19 cellular contexts compared by ENCODE assay signal in genomic region chr9:113771199-113771598, GRCh38.
"Had no signal": no experiment of that assay in that cellular context is flagged by ENCODE, and none has a peak within 500 bp of the region (broad histone marks: within the 10 kb centered on the region; RNA-seq: fewer than 3 reads in every experiment).

No MANE protein-coding gene starts in this region.

- H3K9ac ChIP-seq: neural progenitor cell had no signal

- H3K27me3 ChIP-seq: neural progenitor cell, pancreas, right lobe of liver, testis, tibial nerve had no signal

- H3K36me3 ChIP-seq: neural progenitor cell, pancreas, right lobe of liver, tibial nerve had no signal

- H3K27ac ChIP-seq: neural progenitor cell, pancreas, right lobe of liver, skin epidermis, testis, tibial nerve had no signal

- DNase-seq: caudate nucleus; effector CD4-positive, alpha-beta T cell; endodermal cell; immature natural killer cell; left colon; mucosa of descending colon; natural killer cell; nucleus accumbens; pancreas; right lobe of liver; stimulated activated CD4-positive, alpha-beta T cell treated with anti-CD3 and anti-CD28 coated beads, Interleukin-2, amount 100 ng/mL, for 24 hours; stimulated activated CD4-positive, alpha-beta T cell treated with anti-CD3 and anti-CD28 coated beads, Interleukin-4, amount 100 ng/mL, for 4 hours; stimulated activated naive B cell treated with anti-CD40 and anti-IgM and Interleukin-4, amounts not matched to agents 10 μg/mL and 1 μg/mL and 100 μg/mL, for 72 hours; stimulated activated naive CD8-positive, alpha-beta T cell treated with anti-CD3 and anti-CD28 coated beads, Interleukin-15, amount 100 ng/mL, for 72 hours; testis had no signal

- H3K9me3 ChIP-seq: mucosa of descending colon, pancreas, right lobe of liver, testis had no signal

- H3K4me2 ChIP-seq: neural progenitor cell had no signal

- H3K4me3 ChIP-seq: coronary artery, mucosa of descending colon, neural progenitor cell, pancreas, right lobe of liver, skin epidermis, testis, tibial nerve had no signal

- ATAC-seq: left colon; mucosa of descending colon; natural killer cell; pancreas; right lobe of liver; stimulated activated naive B cell treated with anti-CD40 and anti-IgM and Interleukin-4, amounts not matched to agents 10 μg/mL and 1 μg/mL and 100 μg/mL, for 72 hours; stimulated activated naive CD8-positive, alpha-beta T cell treated with anti-CD3 and anti-CD28 coated beads, Interleukin-15, amount 100 ng/mL, for 72 hours had no signal

- H3K4me1 ChIP-seq: neural progenitor cell, pancreas, right lobe of liver, testis had no signal
